Comparison of ENCODE assay signal across 15 cellular contexts in the genomic region with DNA sequence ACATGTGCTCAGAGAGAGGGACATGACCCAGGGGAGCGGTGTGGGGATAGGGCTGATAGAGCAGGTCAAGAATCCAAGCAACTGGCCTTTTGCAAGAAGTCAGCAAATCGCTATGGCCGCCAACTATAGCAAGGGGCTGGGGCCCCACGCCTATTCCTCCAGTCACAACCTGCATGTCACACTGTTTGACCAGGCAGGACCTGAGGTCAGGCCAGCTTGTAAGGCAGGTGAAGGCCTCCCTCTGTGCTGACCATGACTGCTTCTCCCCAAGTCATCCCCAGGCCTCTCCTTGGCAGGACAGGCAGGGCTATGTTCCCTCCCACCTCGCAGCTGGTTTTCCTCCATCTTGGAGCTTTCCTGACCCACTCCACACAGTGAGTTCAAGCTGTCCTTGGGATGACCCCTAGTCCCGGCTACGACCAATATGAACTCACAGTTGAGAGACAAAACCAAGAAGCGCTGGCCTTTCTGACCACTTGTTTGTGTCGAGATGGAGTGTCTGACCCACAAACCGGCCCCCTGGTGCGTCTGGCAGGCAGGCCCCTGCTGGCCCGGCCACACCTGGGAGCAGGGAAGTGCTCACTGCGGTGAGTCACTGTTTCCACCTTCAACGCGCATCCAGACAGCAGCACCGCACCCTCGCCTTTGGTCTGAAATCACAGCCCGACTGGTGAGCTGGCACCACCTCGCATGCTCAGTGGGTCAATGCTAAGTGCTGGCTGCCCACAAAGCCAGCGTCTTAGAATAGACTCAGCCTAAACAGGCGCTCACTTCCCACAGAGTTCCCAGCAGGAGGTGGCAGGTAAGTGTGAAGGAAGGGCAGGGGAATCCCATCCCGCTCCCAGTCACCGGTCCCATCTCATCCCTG.
DNase-seq lines count a peak whose midpoint lies in the region; ATAC-seq lines count a peak whose summit lies in the region.
"Had no signal": no experiment of that assay in that cellular context is flagged by ENCODE, and none has a peak within 500 bp of the region (broad histone marks: within the 10 kb centered on the region; RNA-seq: fewer than 3 reads in every experiment).

No MANE protein-coding gene starts in this region.

- ATAC-seq in esophagus mucosa (peak; percentile 98), HG02763 (IDR thresholded peaks at IDR 0.05; ENCODE audit: unreplicated experiment) (no peak)
- ATAC-seq: HepG2 had no signal

- peak; percentile 67 for DNase-seq in ELF-1 (ENCODE audit: low read depth, low spot score)
- peak; percentile 48 for DNase-seq in NCI-H146 treated with DMSO at 0.1 percent for 48 hours (lab: John Stamatoyannopoulos, UW; ENCODE audit: unreplicated experiment)
- DNase-seq in renal cortical epithelial cell (ENCODE audit: low read depth), result peak; percentile 47
- DNase-seq in GM19238 (ENCODE audit: insufficient read length, low spot score), result no peak
- DNase-seq in SW 1271 (lab: John Stamatoyannopoulos, UW), result no peak
- no peak for DNase-seq in KG1 (lab: John Stamatoyannopoulos, UW)
- DNase-seq: activated CD8-positive, alpha-beta memory T cell treated with anti-CD3 and anti-CD28 coated beads, Interleukin-2, amount 50 U/mL, for 48 hours; effector memory CD4-positive, alpha-beta T cell; head of caudate nucleus; NCI-H526 treated with DMSO at 0.1 percent for 48 hours; occipital lobe; WERI-Rb-1 had no signal

Comparison
In these comparisons a context has a peak if more than half of its experiments do, and no peak if none do; other contexts are left out.
1. DNase-seq: peak in ELF-1 (single experiment), NCI-H146 treated with DMSO at 0.1 percent for 48 hours (single experiment) and renal cortical epithelial cell (single experiment); none in GM19238 (single experiment), SW 1271 (0 of 2) and KG1 (single experiment).